ENCODE assay signal across 8 cellular contexts in the genomic region with DNA sequence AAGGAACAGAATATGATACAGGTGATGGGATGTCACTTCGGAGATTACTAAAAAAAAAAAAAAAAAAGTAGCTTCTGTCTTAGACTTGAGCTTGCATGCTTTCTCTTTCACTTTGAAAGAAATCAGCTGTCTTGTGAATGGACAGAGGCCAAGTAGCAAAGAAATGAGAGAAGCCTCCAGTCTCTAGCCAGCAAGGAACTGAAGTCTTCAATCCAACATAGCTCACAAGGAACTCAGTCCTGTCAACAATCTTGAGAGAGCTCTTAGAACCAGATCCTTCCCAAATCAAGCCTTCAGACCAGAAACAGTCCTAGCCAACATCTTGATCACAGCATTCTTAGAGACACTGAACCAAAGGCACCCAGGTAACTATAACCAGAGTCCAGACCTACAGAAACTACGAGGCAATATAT. TPM values are rescaled to one million over a fixed set of nuclear protein-coding genes. Genes with fewer than 3 reads are reported as not detected.
DNase-seq lines count a peak whose midpoint lies in the region; ATAC-seq, FAIRE-seq and TF ChIP-seq lines count a peak whose summit lies in the region.

No MANE protein-coding gene starts in this region.

- DNase-seq in Daoy (ENCODE audit: low read depth) (peak; percentile 2), H1 (ENCODE audit: low read depth in 1 of 2, low spot score in 2 of 2) (no peak), nephron progenitor cell (no peak), NCI-H1105 (lab: John Stamatoyannopoulos, UW) (no peak), SKM-1 (lab: John Stamatoyannopoulos, UW; ENCODE audit: unreplicated experiment) (no peak)
- no peak for DNase-seq in stimulated activated CD4-positive, alpha-beta T cell treated with anti-CD3 and anti-CD28 coated beads, Interleukin-2, amount 100 ng/mL, for 48 hours

- no peak overlapping the region for H3K23ac ChIP-seq in H1 (ENCODE audit: insufficient read length)

- FAIRE-seq in H1 (lab: Jason Lieb, UNC): peak; percentile 36

- no peaks in the 10 kb centered on the region for H3K9me3 ChIP-seq in Loucy (ENCODE audit: insufficient read depth, low read depth, low read length)
- no peaks in the 10 kb centered on the region for H3K9me3 ChIP-seq in H1 (ENCODE audit: insufficient read depth in 2 of 2, low read depth in 1 of 2, low read length in 1 of 2)

- POLR2A ChIA-PET in H1 (lab: Charles Lee; ENCODE audit: partially characterized antibody): no interaction called here

- H2AFZ ChIP-seq in Loucy (ENCODE audit: low read length): no peak overlapping the region
- H2AFZ ChIP-seq in H1 (ENCODE audit: low read length): no peak overlapping the region

- CTCF ChIA-PET in H1 (lab: Charles Lee; ENCODE audit: partially characterized antibody): interaction anchor here (0.6 to 1.2 kb wide), 3 partner anchors 50 to 1544 kb away, joined by 3 read pairs; no protein-coding TSS in a partner anchor

- H3K4me1 Mint-ChIP-seq in nephron progenitor cell: peaks cover 27% of the 10 kb centered on the region

- H3K14ac ChIP-seq in H1 (ENCODE audit: insufficient read length): no peak overlapping the region

- no peak overlapping the region for H2BK12ac ChIP-seq in H1 (ENCODE audit: low read depth, low read length)

- H3K27me3 Mint-ChIP-seq in nephron progenitor cell (ENCODE audit: low read depth, poor library complexity): no peaks in the 10 kb centered on the region

- H3K9me3 Mint-ChIP-seq in nephron progenitor cell: peaks cover 17% of the 10 kb centered on the region

- no peak for TF ChIP-seq POLR2A in H1 (IDR thresholded peaks at IDR 0.05; ENCODE audit: control extremely low read depth in 1 of 2, low read depth in 2 of 2, low read length in 2 of 2)

- TF ChIP-seq EP300 in H1 (IDR thresholded peaks at IDR 0.05; ENCODE audit: borderline replicate concordance in 1 of 2, low read depth in 2 of 2, low read length in 2 of 2): no peak

- H3K9ac ChIP-seq in Loucy (ENCODE audit: low read depth, low read length, poor library complexity, severe bottlenecking): peak overlapping the region; percentile 52
- no peak overlapping the region for H3K9ac ChIP-seq in H1 (replicated peaks in 1 of 4; ENCODE audit: extremely low read depth in 1 of 4, low read depth in 3 of 4, low read length in 3 of 4)

- no peak for TF ChIP-seq RAD21 in H1 (IDR thresholded peaks at IDR 0.05 in 1 of 2, conservative IDR thresholded peaks at IDR 0.05 in 1 of 2; ENCODE audit: low read depth in 2 of 2, low read length in 2 of 2)

- H3K4me1 ChIP-seq in Loucy (ENCODE audit: insufficient read depth, low read length, poor library complexity, severe bottlenecking): peaks cover 64% of the 10 kb centered on the region
- H3K4me1 ChIP-seq in H1 (replicated peaks in 1 of 4; ENCODE audit: control insufficient read depth in 3 of 4, insufficient read depth in 4 of 4, low read length in 3 of 4): no peaks in the 10 kb centered on the region

- H3K79me1 ChIP-seq in H1 (ENCODE audit: low read depth, low read length): no peaks in the 10 kb centered on the region

- H3K56ac ChIP-seq in H1 (replicated peaks; ENCODE audit: insufficient read length, low read depth, low read length): no peak overlapping the region

- peaks cover 73% of the 10 kb centered on the region for H4K20me1 ChIP-seq in Loucy (ENCODE audit: insufficient read depth, low read length, poor library complexity, severe bottlenecking)
- peaks cover 3 to 7% of the 10 kb centered on the region in 2 experiments for H4K20me1 ChIP-seq in H1 (replicated peaks in 1 of 2; ENCODE audit: control insufficient read depth in 1 of 2, insufficient read depth in 2 of 2, low read length in 2 of 2)

- peak overlapping the region; percentile 90 for H3K4me2 ChIP-seq in Loucy (ENCODE audit: low read depth, low read length, poor library complexity, severe bottlenecking)
- H3K4me2 ChIP-seq in H1 (ENCODE audit: insufficient read depth in 1 of 2, low read depth in 2 of 2, low read length in 2 of 2): no peak overlapping the region

- no peak overlapping the region for H2AK5ac ChIP-seq in H1 (ENCODE audit: low read depth, low read length)

- no peak overlapping the region for H2BK120ac ChIP-seq in H1 (replicated peaks; ENCODE audit: low read depth, low read length)

- 66% methylated on average over 2 of the region's 2 CpGs; no CpG with 5 or more reads in 1 of the 2 experiments for WGBS in H1 (ENCODE audit: extremely low coverage in 1 of 2, insufficient coverage in 1 of 2, insufficient read length in 1 of 2, insufficient replicate concordance in 2 of 2, low coverage in 1 of 2, low lambda C conversion rate in 2 of 2, missing lambda C conversion rate in 1 of 2), 2 experiments

- no peak overlapping the region for H3K4ac ChIP-seq in H1 (replicated peaks; ENCODE audit: insufficient read length, low read depth, low read length)

- H3K36me3 Mint-ChIP-seq in nephron progenitor cell (ENCODE audit: low read depth): peaks cover 83% of the 10 kb centered on the region

- H3K27me3 ChIP-seq in Loucy (ENCODE audit: insufficient read depth, low read length, poor library complexity, severe bottlenecking) (no peaks in the 10 kb centered on the region), H1 (replicated peaks in 1 of 4; ENCODE audit: control insufficient read depth in 3 of 4, extremely low read depth in 1 of 4, insufficient read depth in 3 of 4, low read length in 3 of 4) (no peaks in the 10 kb centered on the region)

- no peak overlapping the region for H2BK5ac ChIP-seq in H1 (ENCODE audit: low read depth, low read length)

- no peak overlapping the region for H3K27ac Mint-ChIP-seq in nephron progenitor cell

- H3K4me3 ChIP-seq in Loucy (ENCODE audit: low read length, poor library complexity, severe bottlenecking) (peak overlapping the region; percentile 67), H1 (ENCODE audit: extremely low read depth in 1 of 4, insufficient read depth in 2 of 4, low read depth in 3 of 4, low read length in 4 of 4) (no peak overlapping the region)

- no peak overlapping the region for H4K91ac ChIP-seq in H1 (replicated peaks; ENCODE audit: insufficient read length, low read length)

- no peaks in the 10 kb centered on the region for H3K9me2 ChIP-seq in Loucy (replicated peaks; ENCODE audit: low read depth, low read length)

- H3K36me3 ChIP-seq in Loucy (ENCODE audit: insufficient read depth, low read length) (peaks cover 3% of the 10 kb centered on the region; the same call in 1 of the 2 replicates), H1 (ENCODE audit: control insufficient read depth in 2 of 4, insufficient read depth in 4 of 4, low read length in 3 of 4) (peaks cover 0 to 17% (median 5%) of the 10 kb centered on the region in 4 experiments; a peak in 5 of 8 replicates)

- TF ChIP-seq CTCF in Loucy (conservative IDR thresholded peaks at IDR 0.05; ENCODE audit: low read length) (no peak), H1 (IDR thresholded peaks at IDR 0.05; ENCODE audit: control extremely low read depth in 1 of 3, insufficient read depth in 1 of 3, low read depth in 1 of 3, low read length in 3 of 3) (no peak), nephron progenitor cell (IDR thresholded peaks at IDR 0.05) (no peak)

- H3K23me2 ChIP-seq in H1 (ENCODE audit: low read depth, low read length): no peaks in the 10 kb centered on the region

- no peak overlapping the region for H4K8ac ChIP-seq in H1 (ENCODE audit: extremely low read depth, insufficient read depth, low read length)

- peak; percentile 75 for ATAC-seq in GM21390 (IDR thresholded peaks at IDR 0.05; ENCODE audit: unreplicated experiment)

- H3K4me3 Mint-ChIP-seq in nephron progenitor cell: peak overlapping the region; percentile 2

- H2BK15ac ChIP-seq in H1 (ENCODE audit: low read length): no peak overlapping the region

- no peak overlapping the region for H3K27ac ChIP-seq in H1 (ENCODE audit: low read depth, low read length)

- H3K79me2 ChIP-seq in Loucy (ENCODE audit: insufficient read depth, low read length) (peaks cover 95% of the 10 kb centered on the region), H1 (ENCODE audit: control insufficient read depth in 1 of 2, insufficient read depth in 2 of 2, low read length in 2 of 2) (peaks cover 0 to 83% of the 10 kb centered on the region in 2 experiments; a peak in 3 of 4 replicates)

- no peaks in the 10 kb centered on the region for H3F3A ChIP-seq in Loucy (ENCODE audit: low read depth)

- H2BK20ac ChIP-seq in H1 (ENCODE audit: low read length): no peak overlapping the region

- H4K5ac ChIP-seq in H1 (ENCODE audit: insufficient read length, low read depth, low read length): no peak overlapping the region

- no peak overlapping the region for H3K18ac ChIP-seq in H1 (ENCODE audit: extremely low read depth, low read length)

TF ChIP-seq in H1, 55 proteins besides CTCF, POLR2A, EP300 and RAD21 (continues in another document):
- no peak for TF ChIP-seq KDM1A (IDR thresholded peaks at IDR 0.05; ENCODE audit: borderline replicate concordance, low read length)
- no peak for TF ChIP-seq FOSL1 (IDR thresholded peaks at IDR 0.05; ENCODE audit: insufficient read depth, low read depth, low read length)
- no peak for TF ChIP-seq CHD2 (IDR thresholded peaks at IDR 0.05; ENCODE audit: low read length)
- no peak for TF ChIP-seq TBP (IDR thresholded peaks at IDR 0.05; ENCODE audit: low read depth, low read length)
- no peak for TF ChIP-seq TAF1 (IDR thresholded peaks at IDR 0.05; ENCODE audit: low read depth, low read length)
- no peak for TF ChIP-seq POU5F1 (IDR thresholded peaks at IDR 0.05; ENCODE audit: low read depth, low read length)
- TF ChIP-seq NRF1 (IDR thresholded peaks at IDR 0.05; ENCODE audit: low read depth, low read length): no peak

RNA-seq across cellular contexts. Expression of a gene that starts 7.7 kb away (rescaled TPM):
- 35.6 and 45.9 TPM in 2 replicates for total RNA-seq in Daoy (2014; rRNA removed; shearing (Covaris generic))
- total RNA-seq in H1 (2021; fragmentation: NEBNext Ultra II Directional; extraction: Animal tissue kit (Norgen Biotek cat#: 25700)): 64.0 and 67.6 TPM in 2 replicates
- 9.3 and 14.6 TPM in 2 replicates for polyA plus RNA-seq in H1 (2011; rRNA removed)
- polyA plus RNA-seq in H1 (2011; cell fraction: cytosol; rRNA removed): 26.8 TPM
- 6.8 TPM for polyA plus RNA-seq in H1 (2011; cell fraction: nucleus; rRNA removed)
- polyA plus RNA-seq in H1 (2012, experiment 1 of 2): 28.0 to 70.6 TPM (median 34.3 TPM) in 4 replicates
- polyA plus RNA-seq in H1 (2012, experiment 2 of 2): 3.1 TPM
- 43.7 TPM for polyA plus RNA-seq in H1 (2013, experiment 1 of 2)
- 42.3 TPM for polyA plus RNA-seq in H1 (2013, experiment 2 of 2)
- 20.8 and 30.0 TPM in 2 replicates for polyA minus RNA-seq in H1 (2011; rRNA and poly(A)+ RNA removed)
- polyA minus RNA-seq in H1 (2011; cell fraction: cytosol; rRNA and poly(A)+ RNA removed): 13.6 TPM
- 40.4 TPM for polyA minus RNA-seq in H1 (2011; cell fraction: nucleus; rRNA and poly(A)+ RNA removed)

RNA-seq across cellular contexts. Expression of a gene that starts 55.4 kb away (rescaled TPM):
- total RNA-seq in Daoy (2014; rRNA removed; shearing (Covaris generic)): 11.0 and 11.6 TPM in 2 replicates
- 54.6 and 59.1 TPM in 2 replicates for total RNA-seq in H1 (2021; fragmentation: NEBNext Ultra II Directional; extraction: Animal tissue kit (Norgen Biotek cat#: 25700))
- polyA plus RNA-seq in H1 (2011; rRNA removed): 3.1 and 5.5 TPM in 2 replicates
- polyA plus RNA-seq in H1 (2011; cell fraction: cytosol; rRNA removed): 8.9 TPM
- polyA plus RNA-seq in H1 (2011; cell fraction: nucleus; rRNA removed): 3.6 TPM
- 12.1 to 28.8 TPM (median 15.8 TPM) in 4 replicates for polyA plus RNA-seq in H1 (2012, experiment 1 of 2)
- polyA plus RNA-seq in H1 (2012, experiment 2 of 2): 0.75 TPM
- 52.7 TPM for polyA plus RNA-seq in H1 (2013, experiment 1 of 2)
- 49.7 TPM for polyA plus RNA-seq in H1 (2013, experiment 2 of 2)
- polyA minus RNA-seq in H1 (2011; rRNA and poly(A)+ RNA removed): 21.5 and 34.8 TPM in 2 replicates
- polyA minus RNA-seq in H1 (2011; cell fraction: cytosol; rRNA and poly(A)+ RNA removed): 23.5 TPM
- polyA minus RNA-seq in H1 (2011; cell fraction: nucleus; rRNA and poly(A)+ RNA removed): 59.8 TPM
